In the genomic region with DNA sequence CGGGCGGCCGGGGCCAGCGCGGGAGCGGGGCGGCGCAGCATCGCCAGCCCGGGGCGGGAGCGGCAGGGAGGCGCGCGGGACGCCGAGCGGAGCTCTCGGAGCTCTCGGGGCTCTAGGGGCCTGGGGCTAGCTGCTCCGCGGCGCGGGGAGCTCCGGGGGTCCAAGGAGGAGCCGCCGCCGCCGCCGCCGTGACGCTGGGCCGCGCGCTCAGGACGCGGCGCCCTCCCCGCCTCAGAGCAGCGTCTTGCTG, we compare ENCODE assay signal across 8 cellular contexts. TPM values are rescaled to one million over a fixed set of nuclear protein-coding genes. Genes with fewer than 3 reads are reported as not detected.
DNase-seq lines count a peak whose midpoint lies in the region; ATAC-seq, FAIRE-seq and TF ChIP-seq lines count a peak whose summit lies in the region.

No MANE protein-coding gene starts in this region.

- TF ChIP-seq CTCF in K562 (IDR thresholded peaks at IDR 0.05 in 2 of 3, conservative IDR thresholded peaks at IDR 0.05 in 1 of 3; ENCODE audit: insufficient read depth in 2 of 3, low read depth in 1 of 3, low read length in 3 of 3), result no peak

- BruUV-seq in K562 (replicated peaks; lab: Mats Ljungman, UMichigan), result no TSS peak

- peak overlapping the region; percentile 90; the same call in 1 of the 2 replicates for H3K4me2 ChIP-seq in K562 (ENCODE audit: insufficient read depth, low read length)

- DNase-seq in K562 (ENCODE audit: extremely low read depth in 1 of 4, low spot score in 3 of 4) (peak in 1 of 4 experiments; percentile 70), memory B cell (ENCODE audit: low spot score in 2 of 2) (no peak), kidney tubule cell (ENCODE audit: low spot score) (no peak), NCI-H2029 (lab: John Stamatoyannopoulos, UW) (no peak), DMS 273 treated with DMSO at 0.1 percent for 48 hours (lab: John Stamatoyannopoulos, UW) (no peak)
- DNase-seq in activated CD4-positive, CD25-positive, alpha-beta regulatory T cell (lab: John Stamatoyannopoulos, UW), result no peak

- H3K9ac ChIP-seq in K562 (ENCODE audit: insufficient read depth in 1 of 2, low read depth in 2 of 2, low read length in 2 of 2), result peak overlapping the region; percentile 28 to 83; a peak in 3 of 4 replicates

- peak overlapping the region; percentile 27; the same call in 1 of the 3 replicates for H3K27ac ChIP-seq in K562 (ENCODE audit: extremely low read depth, low read depth, low read length)

- ATAC-seq in GM18867 (IDR thresholded peaks at IDR 0.05; ENCODE audit: unreplicated experiment) (peak; percentile 17), HG03097 (IDR thresholded peaks at IDR 0.05; ENCODE audit: low FRiP score, unreplicated experiment) (peak; percentile 15), K562 (peak; percentile 62), memory B cell (ENCODE audit: low read depth) (peak; percentile 20)

- H3K27me3 ChIP-seq in K562 (ENCODE audit: control insufficient read depth in 2 of 2, insufficient read depth in 2 of 2, low read length in 2 of 2), result peaks cover 4 to 26% of the 10 kb centered on the region in 2 experiments; a peak in 4 of 5 replicates

- H3K36me3 ChIP-seq in K562 (ENCODE audit: control insufficient read depth, insufficient read depth, low read length), result no peaks in the 10 kb centered on the region

- POLR2A ChIA-PET in K562 (lab: Yijun Ruan, JAX), result no interaction called here

- H3K4me1 ChIP-seq in K562 (replicated peaks in 1 of 2; ENCODE audit: control insufficient read depth in 2 of 2, insufficient read depth in 2 of 2, low read length in 2 of 2), result peaks cover 16 to 28% of the 10 kb centered on the region in 2 experiments

- in situ Hi-C loops in K562 (cut with MboI), result no loop called here

- FAIRE-seq in K562 (lab: Jason Lieb, UNC), result no peak

- peaks cover 23% of the 10 kb centered on the region for H3K4me1 Mint-ChIP-seq in memory B cell

- no peaks in the 10 kb centered on the region for H3K9me3 ChIP-seq in K562 (replicated peaks; ENCODE audit: control insufficient read depth, insufficient read depth, low read depth, low read length)

- H3K4me3 Mint-ChIP-seq in memory B cell, result peak overlapping the region; percentile 81

- peak; percentile 47; the same call in 1 of the 2 replicates for TF ChIP-seq POLR2A in K562 (conservative IDR thresholded peaks at IDR 0.05)

- H4K20me1 ChIP-seq in K562 (replicated peaks; ENCODE audit: control insufficient read depth, insufficient read depth, low read length), result peaks cover 4% of the 10 kb centered on the region; the same call in 1 of the 2 replicates

- H3K27ac Mint-ChIP-seq in memory B cell, result no peak overlapping the region

- H3K27me3 Mint-ChIP-seq in memory B cell, result no peaks in the 10 kb centered on the region

- peak overlapping the region; percentile 62 for H3K4me3 ChIP-seq in K562

- H2AFZ ChIP-seq in K562 (ENCODE audit: low read depth, low read length), result peak overlapping the region; percentile 64; the same call in 1 of the 2 replicates

- TF ChIP-seq RAD21 in K562 (CRISPR knock-in tag; conservative IDR thresholded peaks at IDR 0.05 in 1 of 2, IDR thresholded peaks at IDR 0.05 in 1 of 2), result no peak

- H3K9me3 Mint-ChIP-seq in memory B cell, result no peaks in the 10 kb centered on the region

- no peaks in the 10 kb centered on the region for H3K9me1 ChIP-seq in K562 (ENCODE audit: control insufficient read depth, insufficient read depth, low read length)

- peaks cover 20% of the 10 kb centered on the region for H3K79me2 ChIP-seq in K562 (ENCODE audit: control insufficient read depth, insufficient read depth, low read length)

- H3K36me3 Mint-ChIP-seq in memory B cell, result peaks cover 2% of the 10 kb centered on the region

- intact Hi-C loops in K562 (cut with micrococcal nuclease), result no loop called here

- CTCF ChIA-PET in K562 (lab: Yijun Ruan, JAX; ENCODE audit: low intra/inter-chr PET ratio), result no interaction called here

- no peak for TF ChIP-seq EP300 in K562 (IDR thresholded peaks at IDR 0.05; ENCODE audit: low read length)

- WGBS in K562 (ENCODE audit: insufficient coverage, low coverage, missing lambda C conversion rate), result 0% methylated on average over 20 of the region's 40 CpGs

TF ChIP-seq in K562, 482 proteins besides CTCF, POLR2A, EP300 and RAD21 (continues in another document):
- TF ChIP-seq ZNF644 (tag; IDR thresholded peaks at IDR 0.05; ENCODE audit: low read depth) (no peak), KDM1A (IDR thresholded peaks at IDR 0.05) (no peak), ZNF212 (CRISPR knock-in tag; IDR thresholded peaks at IDR 0.05) (no peak), GABPB2 (CRISPR knock-in tag; conservative IDR thresholded peaks at IDR 0.05) (no peak), FIP1L1 (IDR thresholded peaks at IDR 0.05; ENCODE audit: low read depth, low read length, poor library complexity, severe bottlenecking) (peak; percentile 16), JUN (IDR thresholded peaks at IDR 0.05; ENCODE audit: borderline replicate concordance, low read depth, low read length) (no peak), JUN (CRISPR knock-in tag; IDR thresholded peaks at IDR 0.05; ENCODE audit: borderline replicate concordance) (no peak), ZNF766 (CRISPR knock-in tag; conservative IDR thresholded peaks at IDR 0.05) (no peak), COPS2 (conservative IDR thresholded peaks at IDR 0.05) (no peak), BCL6 (CRISPR knock-in tag; IDR thresholded peaks at IDR 0.05) (no peak), TSC22D4 (tag; IDR thresholded peaks at IDR 0.05) (no peak), PYGO2 (tag; IDR thresholded peaks at IDR 0.05) (no peak)
- TF ChIP-seq, protein P1, sequence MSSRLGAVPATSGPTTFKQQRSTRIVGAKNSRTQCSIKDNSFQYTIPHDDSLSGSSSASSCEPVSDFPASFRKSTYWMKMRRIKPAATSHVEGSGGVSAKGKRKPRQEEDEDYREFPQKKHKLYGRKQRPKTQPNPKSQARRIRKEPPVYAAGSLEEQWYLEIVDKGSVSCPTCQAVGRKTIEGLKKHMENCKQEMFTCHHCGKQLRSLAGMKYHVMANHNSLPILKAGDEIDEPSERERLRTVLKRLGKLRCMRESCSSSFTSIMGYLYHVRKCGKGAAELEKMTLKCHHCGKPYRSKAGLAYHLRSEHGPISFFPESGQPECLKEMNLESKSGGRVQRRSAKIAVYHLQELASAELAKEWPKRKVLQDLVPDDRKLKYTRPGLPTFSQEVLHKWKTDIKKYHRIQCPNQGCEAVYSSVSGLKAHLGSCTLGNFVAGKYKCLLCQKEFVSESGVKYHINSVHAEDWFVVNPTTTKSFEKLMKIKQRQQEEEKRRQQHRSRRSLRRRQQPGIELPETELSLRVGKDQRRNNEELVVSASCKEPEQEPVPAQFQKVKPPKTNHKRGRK (tag; IDR thresholded peaks at IDR 0.05), result no peak
- TF ChIP-seq, protein P2, sequence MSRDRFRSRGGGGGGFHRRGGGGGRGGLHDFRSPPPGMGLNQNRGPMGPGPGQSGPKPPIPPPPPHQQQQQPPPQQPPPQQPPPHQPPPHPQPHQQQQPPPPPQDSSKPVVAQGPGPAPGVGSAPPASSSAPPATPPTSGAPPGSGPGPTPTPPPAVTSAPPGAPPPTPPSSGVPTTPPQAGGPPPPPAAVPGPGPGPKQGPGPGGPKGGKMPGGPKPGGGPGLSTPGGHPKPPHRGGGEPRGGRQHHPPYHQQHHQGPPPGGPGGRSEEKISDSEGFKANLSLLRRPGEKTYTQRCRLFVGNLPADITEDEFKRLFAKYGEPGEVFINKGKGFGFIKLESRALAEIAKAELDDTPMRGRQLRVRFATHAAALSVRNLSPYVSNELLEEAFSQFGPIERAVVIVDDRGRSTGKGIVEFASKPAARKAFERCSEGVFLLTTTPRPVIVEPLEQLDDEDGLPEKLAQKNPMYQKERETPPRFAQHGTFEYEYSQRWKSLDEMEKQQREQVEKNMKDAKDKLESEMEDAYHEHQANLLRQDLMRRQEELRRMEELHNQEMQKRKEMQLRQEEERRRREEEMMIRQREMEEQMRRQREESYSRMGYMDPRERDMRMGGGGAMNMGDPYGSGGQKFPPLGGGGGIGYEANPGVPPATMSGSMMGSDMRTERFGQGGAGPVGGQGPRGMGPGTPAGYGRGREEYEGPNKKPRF (IDR thresholded peaks at IDR 0.05; ENCODE audit: low read depth, low read length), result no peak
- TF ChIP-seq, protein P3, sequence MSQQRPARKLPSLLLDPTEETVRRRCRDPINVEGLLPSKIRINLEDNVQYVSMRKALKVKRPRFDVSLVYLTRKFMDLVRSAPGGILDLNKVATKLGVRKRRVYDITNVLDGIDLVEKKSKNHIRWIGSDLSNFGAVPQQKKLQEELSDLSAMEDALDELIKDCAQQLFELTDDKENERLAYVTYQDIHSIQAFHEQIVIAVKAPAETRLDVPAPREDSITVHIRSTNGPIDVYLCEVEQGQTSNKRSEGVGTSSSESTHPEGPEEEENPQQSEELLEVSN (IDR thresholded peaks at IDR 0.05; ENCODE audit: borderline replicate concordance in 1 of 2, extremely low read depth in 1 of 2, insufficient read depth in 1 of 2, insufficient read length in 1 of 2, low read depth in 1 of 2, low read length in 1 of 2, poor library complexity in 1 of 2, severe bottlenecking in 1 of 2), result no peak

RNA-seq across cellular contexts. Expression of a gene that starts 0.1 kb away (rescaled TPM):
- total RNA-seq in K562 (2011; cell fraction: chromatin; rRNA removed; ENCODE audit: low replicate concordance), result 28.6 and 38.8 TPM in 2 replicates
- 33.0 and 36.4 TPM in 2 replicates for total RNA-seq in K562 (2011; cell fraction: nucleolus; rRNA removed)
- 31.8 and 34.3 TPM in 2 replicates for total RNA-seq in K562 (2011; cell fraction: nucleoplasm; rRNA removed)
- 13.9 and 19.7 TPM in 2 replicates for total RNA-seq in K562 (2014; rRNA removed)
- 8.6 and 10.0 TPM in 2 replicates for total RNA-seq in K562 (2014; rRNA removed; fragmentation: Illumina TruSeq; extraction: Trizol)
- total RNA-seq in K562 (2015; rRNA removed; fragmentation: Illumina TruSeq; extraction: Trizol), result 13.3 and 13.5 TPM in 2 replicates
- total RNA-seq in K562 (2021), result 32.5 TPM in 2 replicates
- 3.7 and 6.1 TPM in 2 replicates for polyA plus RNA-seq in K562 (2011; rRNA removed)
- polyA plus RNA-seq in K562 (2011; cell fraction: cytosol; rRNA removed), result 4.9 and 6.7 TPM in 2 replicates
- polyA plus RNA-seq in K562 (2011; cell fraction: nucleus; rRNA removed), result 8.9 and 10.5 TPM in 2 replicates
- 28.2 and 42.9 TPM in 2 replicates for polyA plus RNA-seq in K562 (2012)
- 23.9 and 26.8 TPM in 2 replicates for polyA plus RNA-seq in K562 (2014; fragmentation: Illumina TruSeq; extraction: Trizol)
- polyA plus RNA-seq in K562 (2014; fragmentation: Nextera tagmentation; extraction: Ambion mirVana), result 1 to 10 TPM; 1.1 to 1.6 TPM
- 12.5 and 13.8 TPM in 2 replicates for polyA plus RNA-seq in K562 (2014; rRNA removed)
- 5.4 and 5.5 TPM in 2 replicates for polyA minus RNA-seq in K562 (2011; rRNA and poly(A)+ RNA removed)
- 11.1 and 17.9 TPM in 2 replicates for polyA minus RNA-seq in K562 (2011; cell fraction: cytosol; rRNA and poly(A)+ RNA removed)
- polyA minus RNA-seq in K562 (2011; cell fraction: nucleus; rRNA and poly(A)+ RNA removed), result 2.8 and 4.9 TPM in 2 replicates
